Comparison of ENCODE assay signal across 1 cellular context in genomic region chr7:139697031-139697430, GRCh38.
TF ChIP-seq lines count a peak whose summit lies in the region.

No MANE protein-coding gene starts in this region.

TF ChIP-seq in K562, 482 proteins besides CTCF, POLR2A, EP300 and RAD21 (continued from another document):
- TF ChIP-seq, protein P1, sequence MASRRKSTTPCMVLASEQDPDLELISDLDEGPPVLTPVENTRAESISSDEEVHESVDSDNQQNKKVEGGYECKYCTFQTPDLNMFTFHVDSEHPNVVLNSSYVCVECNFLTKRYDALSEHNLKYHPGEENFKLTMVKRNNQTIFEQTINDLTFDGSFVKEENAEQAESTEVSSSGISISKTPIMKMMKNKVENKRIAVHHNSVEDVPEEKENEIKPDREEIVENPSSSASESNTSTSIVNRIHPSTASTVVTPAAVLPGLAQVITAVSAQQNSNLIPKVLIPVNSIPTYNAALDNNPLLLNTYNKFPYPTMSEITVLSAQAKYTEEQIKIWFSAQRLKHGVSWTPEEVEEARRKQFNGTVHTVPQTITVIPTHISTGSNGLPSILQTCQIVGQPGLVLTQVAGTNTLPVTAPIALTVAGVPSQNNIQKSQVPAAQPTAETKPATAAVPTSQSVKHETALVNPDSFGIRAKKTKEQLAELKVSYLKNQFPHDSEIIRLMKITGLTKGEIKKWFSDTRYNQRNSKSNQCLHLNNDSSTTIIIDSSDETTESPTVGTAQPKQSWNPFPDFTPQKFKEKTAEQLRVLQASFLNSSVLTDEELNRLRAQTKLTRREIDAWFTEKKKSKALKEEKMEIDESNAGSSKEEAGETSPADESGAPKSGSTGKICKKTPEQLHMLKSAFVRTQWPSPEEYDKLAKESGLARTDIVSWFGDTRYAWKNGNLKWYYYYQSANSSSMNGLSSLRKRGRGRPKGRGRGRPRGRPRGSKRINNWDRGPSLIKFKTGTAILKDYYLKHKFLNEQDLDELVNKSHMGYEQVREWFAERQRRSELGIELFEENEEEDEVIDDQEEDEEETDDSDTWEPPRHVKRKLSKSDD (conservative IDR thresholded peaks at IDR 0.05; ENCODE audit: low read length), result no peak
- TF ChIP-seq HNRNPLL (IDR thresholded peaks at IDR 0.05; ENCODE audit: low read depth, low read length, poor library complexity, severe bottlenecking) (peak; percentile 3), ZNF408 (CRISPR knock-in tag; IDR thresholded peaks at IDR 0.05; ENCODE audit: low read depth) (no peak)
